In the genomic region with DNA sequence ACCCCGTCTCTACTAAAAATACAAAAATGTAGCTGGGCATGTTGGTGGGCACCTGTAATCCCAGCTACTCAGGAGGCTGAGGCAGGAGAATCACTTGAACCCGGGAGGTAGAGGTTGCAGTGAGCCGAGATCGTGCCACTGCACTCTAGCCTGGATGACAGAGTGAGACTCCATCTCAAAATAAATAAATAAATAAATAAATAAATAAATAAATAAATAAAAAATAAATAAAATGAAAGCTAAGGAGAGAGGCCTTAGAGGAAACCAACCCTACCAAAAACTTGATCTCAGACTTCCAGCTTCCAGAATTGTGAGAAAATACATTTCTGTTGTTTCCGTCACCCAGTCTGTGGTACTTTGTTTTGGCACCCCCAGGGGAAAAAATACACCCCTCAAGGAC, we compare ENCODE assay signal across 2 cellular contexts. TPM values are rescaled to one million over a fixed set of nuclear protein-coding genes. Genes with fewer than 3 reads are reported as not detected.
"Had no signal": no experiment of that assay in that cellular context is flagged by ENCODE, and none has a peak within 500 bp of the region (broad histone marks: within the 10 kb centered on the region; RNA-seq: fewer than 3 reads in every experiment).

No MANE protein-coding gene starts in this region.

RNA-seq across cellular contexts. Expression of gene CLMP, which starts 42.7 kb away (rescaled TPM):
- total RNA-seq: HepG2, HT-29 had no signal
- polyA plus RNA-seq: HepG2 had no signal
